ENCODE assay signal across 9 cellular contexts in the genomic region with DNA sequence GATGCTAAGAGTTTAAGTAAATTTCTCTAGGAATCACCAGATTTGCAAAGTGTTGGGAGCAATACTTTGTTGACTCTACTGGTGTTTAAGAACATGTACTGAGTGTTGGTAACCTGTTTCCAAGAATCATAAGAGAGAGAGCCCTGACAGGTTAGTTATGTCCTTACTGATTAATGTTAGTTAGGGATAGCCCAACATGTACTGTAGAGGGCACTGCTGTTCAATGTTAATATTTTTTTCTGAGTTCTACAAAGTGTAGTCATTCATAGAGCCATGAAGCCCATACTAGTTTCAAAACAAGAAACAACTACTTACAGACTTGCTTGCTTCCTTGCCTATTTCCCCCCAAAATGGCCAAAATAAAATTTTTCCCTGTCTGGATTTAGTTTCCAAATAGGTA. TPM values are rescaled to one million over a fixed set of nuclear protein-coding genes. Genes with fewer than 3 reads are reported as not detected.
DNase-seq lines count a peak whose midpoint lies in the region; ATAC-seq, FAIRE-seq and TF ChIP-seq lines count a peak whose summit lies in the region.
"Had no signal": no experiment of that assay in that cellular context is flagged by ENCODE, and none has a peak within 500 bp of the region (broad histone marks: within the 10 kb centered on the region; RNA-seq: fewer than 3 reads in every experiment).

No MANE protein-coding gene starts in this region.

- no peak overlapping the region for H3K4me3 ChIP-seq in left ventricle myocardium inferior
- H3K4me3 ChIP-seq in right atrium auricular region, result no peak overlapping the region
- H3K4me3 ChIP-seq in GM12878, result no peak overlapping the region

- POLR2A ChIA-PET in GM12878 (lab: Charles Lee), result no interaction called here

- H3K27me3 ChIP-seq in left ventricle myocardium inferior (ENCODE audit: low read depth) (no peaks in the 10 kb centered on the region), right atrium auricular region (no peaks in the 10 kb centered on the region), GM12878 (replicated peaks in 1 of 2; ENCODE audit: control insufficient read depth in 2 of 2, insufficient read depth in 2 of 2, low read length in 1 of 2) (no peaks in the 10 kb centered on the region)

- no peak for FAIRE-seq in GM12878 (lab: Jason Lieb, UNC)

- no peak for TF ChIP-seq POLR2A in GM12878 (IDR thresholded peaks at IDR 0.05; ENCODE audit: low read depth, low read length)

- CTCF ChIA-PET in GM12878 (lab: Yijun Ruan, JAX), result interaction anchor here (1.2 kb wide), 1 partner anchor 304 kb away, joined by 3 read pairs; no protein-coding TSS in a partner anchor

- no peaks in the 10 kb centered on the region for H3K4me1 ChIP-seq in left ventricle myocardium inferior
- H3K4me1 ChIP-seq in right atrium auricular region, result no peaks in the 10 kb centered on the region
- H3K4me1 ChIP-seq in GM12878 (ENCODE audit: control insufficient read depth, insufficient read depth, low read length), result no peaks in the 10 kb centered on the region

- peak; percentile 24; the same call in 1 of the 2 replicates for TF ChIP-seq RAD21 in GM12878 (IDR thresholded peaks at IDR 0.05; ENCODE audit: insufficient read depth, low read depth, low read length)

- no peaks in the 10 kb centered on the region for H4K20me1 ChIP-seq in GM12878 (ENCODE audit: control insufficient read depth, insufficient read depth)

- H3K9ac ChIP-seq in GM12878 (ENCODE audit: control insufficient read depth, insufficient read depth, low read length), result no peak overlapping the region

- in situ Hi-C loops in GM12878 (cut with MboI), result no loop called here

- DNase-seq in left ventricle myocardium inferior (no peak), right atrium auricular region (ENCODE audit: low spot score) (no peak), NAMALWA (ENCODE audit: low spot score) (peak; percentile 59), GM12878 (ENCODE audit: low read depth, low spot score) (no peak), myocyte (ENCODE audit: low read depth) (peak; percentile 67), GDM1 (lab: John Stamatoyannopoulos, UW) (no peak)

- H3K9me3 ChIP-seq in left ventricle myocardium inferior (replicated peaks) (peaks cover 3% of the 10 kb centered on the region), right atrium auricular region (peaks cover 0 to under 1% of the 10 kb centered on the region in 2 donors), GM12878 (replicated peaks; ENCODE audit: control insufficient read depth, insufficient read depth, low read length) (no peaks in the 10 kb centered on the region)

- intact Hi-C loops in left ventricle myocardium inferior (cut with micrococcal nuclease) (no loop called here), GM12878 (cut with micrococcal nuclease; ENCODE audit: unreplicated experiment) (loop anchor here (5.0 kb wide), 1 partner anchor 305 kb away; no protein-coding TSS in a partner anchor)

- TF ChIP-seq EP300 in GM12878 (IDR thresholded peaks at IDR 0.05; ENCODE audit: borderline replicate concordance in 1 of 2, control insufficient read depth in 1 of 2, low read depth in 2 of 2, low read length in 2 of 2), result no peak

- peak; percentile 76 for ATAC-seq in HG02623 (IDR thresholded peaks at IDR 0.05; ENCODE audit: unreplicated experiment)
- peak; percentile 95 for ATAC-seq in GM12878
- ATAC-seq in HG03135 (IDR thresholded peaks at IDR 0.05; ENCODE audit: unreplicated experiment), result no peak

- H3K79me2 ChIP-seq in GM12878 (ENCODE audit: control insufficient read depth, insufficient read depth, low read length), result no peaks in the 10 kb centered on the region

- TF ChIP-seq CTCF in left ventricle myocardium inferior (IDR thresholded peaks at IDR 0.05; ENCODE audit: borderline replicate concordance), result peak; percentile 16
- TF ChIP-seq CTCF in right atrium auricular region (IDR thresholded peaks at IDR 0.05), result peak in 1 of 2 donors; percentile 18
- peak; percentile 37 to 52 (median 47); a peak in 4 of 6 replicates for TF ChIP-seq CTCF in GM12878 (IDR thresholded peaks at IDR 0.05 in 2 of 3, conservative IDR thresholded peaks at IDR 0.05 in 1 of 3; ENCODE audit: control insufficient read depth in 2 of 3, extremely low read depth in 1 of 3, insufficient read depth in 1 of 3, low read depth in 3 of 3, low read length in 3 of 3)

- H3K4me2 ChIP-seq in GM12878 (ENCODE audit: control insufficient read depth, insufficient read depth), result no peak overlapping the region

- SMC1A ChIA-PET in GM12878 (lab: Charles Lee; ENCODE audit: uncharacterized antibody, unreplicated experiment), result no interaction called here

- RAD21 ChIA-PET in GM12878 (lab: Charles Lee; ENCODE audit: unreplicated experiment), result no interaction called here

- no peaks in the 10 kb centered on the region for H3K36me3 ChIP-seq in left ventricle myocardium inferior
- H3K36me3 ChIP-seq in right atrium auricular region, result no peaks in the 10 kb centered on the region
- H3K36me3 ChIP-seq in GM12878 (ENCODE audit: control insufficient read depth in 2 of 2, insufficient read depth in 2 of 2, low read length in 1 of 2), result no peaks in the 10 kb centered on the region

- H2AFZ ChIP-seq in GM12878 (ENCODE audit: control insufficient read depth, low read depth, low read length), result no peak overlapping the region

- no TSS peak for BruUV-seq in GM12878 (replicated peaks; lab: Mats Ljungman, UMichigan)

- no peak overlapping the region for H3K27ac ChIP-seq in left ventricle myocardium inferior (replicated peaks)
- H3K27ac ChIP-seq in right atrium auricular region, result no peak overlapping the region
- no peak overlapping the region for H3K27ac ChIP-seq in GM12878 (ENCODE audit: control insufficient read depth, insufficient read depth)

TF ChIP-seq in GM12878, 131 proteins besides CTCF, POLR2A, EP300 and RAD21:
- peak; percentile 23; the same call in 1 of the 2 replicates for TF ChIP-seq SMC3 (IDR thresholded peaks at IDR 0.05; ENCODE audit: borderline replicate concordance, low read length)
- TF ChIP-seq, protein P1, sequence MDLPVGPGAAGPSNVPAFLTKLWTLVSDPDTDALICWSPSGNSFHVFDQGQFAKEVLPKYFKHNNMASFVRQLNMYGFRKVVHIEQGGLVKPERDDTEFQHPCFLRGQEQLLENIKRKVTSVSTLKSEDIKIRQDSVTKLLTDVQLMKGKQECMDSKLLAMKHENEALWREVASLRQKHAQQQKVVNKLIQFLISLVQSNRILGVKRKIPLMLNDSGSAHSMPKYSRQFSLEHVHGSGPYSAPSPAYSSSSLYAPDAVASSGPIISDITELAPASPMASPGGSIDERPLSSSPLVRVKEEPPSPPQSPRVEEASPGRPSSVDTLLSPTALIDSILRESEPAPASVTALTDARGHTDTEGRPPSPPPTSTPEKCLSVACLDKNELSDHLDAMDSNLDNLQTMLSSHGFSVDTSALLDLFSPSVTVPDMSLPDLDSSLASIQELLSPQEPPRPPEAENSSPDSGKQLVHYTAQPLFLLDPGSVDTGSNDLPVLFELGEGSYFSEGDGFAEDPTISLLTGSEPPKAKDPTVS (IDR thresholded peaks at IDR 0.05; ENCODE audit: low read depth, low read length), result no peak
TF ChIP-seq in GM12878: peak in this region for 1.

RNA-seq across cellular contexts. Expression of a gene that starts 11.9 kb away (rescaled TPM):
- total RNA-seq in left ventricle myocardium inferior, result not detected
- total RNA-seq in right atrium auricular region, result not detected
- total RNA-seq in GM12878 (2013; cell fraction: nucleolus; rRNA removed), result not detected in 2 replicates
- not detected in 2 replicates for total RNA-seq in GM12878 (2014; rRNA removed)
- not detected in 2 replicates for total RNA-seq in GM12878 (2014; rRNA removed; fragmentation: Illumina TruSeq; extraction: Trizol)
- not detected in 2 replicates for total RNA-seq in GM12878 (2021)
- not detected for polyA plus RNA-seq in GM12878 (2011; ENCODE audit: low read depth)
- not detected in 2 replicates for polyA plus RNA-seq in GM12878 (2011; rRNA removed)
- polyA plus RNA-seq in GM12878 (2011; cell fraction: cytosol; rRNA removed), result not detected in 2 replicates
- polyA plus RNA-seq in GM12878 (2011; cell fraction: nucleus; rRNA removed), result not detected in 2 replicates
- polyA plus RNA-seq in GM12878 (2012), result not detected in 2 replicates
- not detected in 2 replicates for polyA plus RNA-seq in GM12878 (2014; fragmentation: Illumina TruSeq; extraction: Trizol)
- not detected for polyA plus RNA-seq in GM12878 (2014; fragmentation: Nextera tagmentation; extraction: Ambion mirVana)
- polyA plus RNA-seq in GM12878 (2014; rRNA removed), result not detected in 2 replicates
- polyA plus RNA-seq in GM12878 (2016; fragmentation: Nextera tagmentation; extraction: Ambion mirVana), result not detected
- not detected in 2 replicates for polyA minus RNA-seq in GM12878 (2011; rRNA and poly(A)+ RNA removed)
- not detected in 2 replicates for polyA minus RNA-seq in GM12878 (2011; cell fraction: cytosol; rRNA and poly(A)+ RNA removed)
- polyA minus RNA-seq in GM12878 (2011; cell fraction: nucleus; rRNA and poly(A)+ RNA removed), result not detected in 2 replicates
- not detected in 2 replicates for total RNA-seq in myocyte
- polyA plus RNA-seq in myocyte (2012), result not detected
- total RNA-seq: temporal lobe had no signal

Comparison
In these comparisons a context has a peak if more than half of its experiments do, and no peak if none do; other contexts are left out.
1. DNase-seq: peak in NAMALWA (single experiment) and myocyte (single experiment); none in left ventricle myocardium inferior (single experiment), right atrium auricular region (single experiment), GM12878 (single experiment) and GDM1 (single experiment).